Comparison of ENCODE assay signal across 8 cellular contexts in genomic region chr19:40486017-40486416, GRCh38. TPM values are rescaled to one million over a fixed set of nuclear protein-coding genes. Genes with fewer than 3 reads are reported as not detected.
"Had no signal": no experiment of that assay in that cellular context is flagged by ENCODE, and none has a peak within 500 bp of the region (broad histone marks: within the 10 kb centered on the region; RNA-seq: fewer than 3 reads in every experiment).

No MANE protein-coding gene starts in this region.

- H3K9ac ChIP-seq: GM23248 had no signal

- FAIRE-seq: HTR-8/SVneo had no signal

- H3K27ac ChIP-seq: GM23248 had no signal

- H3K9me3 ChIP-seq: HAP-1 had no signal

- ATAC-seq: HCT116 had no signal

- H2AFZ ChIP-seq: GM23248 had no signal

- H3K4me3 ChIP-seq: GM23248, HAP-1 had no signal

- DNase-seq: GM23248, GOT3, H7, KG1 had no signal

- H3K36me3 ChIP-seq: HAP-1 had no signal

RNA-seq across cellular contexts. Expression of gene SPTBN4, which starts 19.2 kb away (rescaled TPM):
- polyA plus RNA-seq: IgD-negative memory B cell had no signal
